ENCODE assay signal across 30 cellular contexts in genomic region chr12:12745576-12746211, GRCh38. TPM values are rescaled to one million over a fixed set of nuclear protein-coding genes. Genes with fewer than 3 reads are reported as not detected.
DNase-seq lines count a peak whose midpoint lies in the region; ATAC-seq, FAIRE-seq and TF ChIP-seq lines count a peak whose summit lies in the region.
"Had no signal": no experiment of that assay in that cellular context is flagged by ENCODE, and none has a peak within 500 bp of the region (broad histone marks: within the 10 kb centered on the region; RNA-seq: fewer than 3 reads in every experiment).

No MANE protein-coding gene starts in this region.

- FAIRE-seq in GM12892 (lab: Jason Lieb, UNC): no peak
- FAIRE-seq: G401.6, K562, pancreas had no signal

- no peak for TF ChIP-seq POLR2A in GM12892 (IDR thresholded peaks at IDR 0.05; ENCODE audit: low read depth, low read length)

- H3K36me3 ChIP-seq in HEK293 (ENCODE audit: control insufficient read depth in 2 of 2, insufficient read depth in 1 of 2, low read length in 2 of 2): no peaks in the 10 kb centered on the region; a peak in 1 of 3 replicates
- H3K36me3 ChIP-seq: gastrocnemius medialis, pancreas, right lobe of liver, upper lobe of right lung had no signal

- POLR2A ChIA-PET in HEK293 (lab: Yijun Ruan, JAX): interaction anchor here (1.0 kb wide), 1 partner anchor 478 kb away, joined by 3 read pairs; the partner anchor contains the start of gene LRP6

- H3K36me3 Mint-ChIP-seq in brain: peaks cover 4% of the 10 kb centered on the region
- H3K36me3 Mint-ChIP-seq: natural killer cell had no signal

- H3K27ac ChIP-seq in HEK293 (ENCODE audit: extremely low read depth, low read depth, low read length): no peak overlapping the region
- H3K27ac ChIP-seq: BLaER1 treated with 17β-estradiol and CSF1 and Interleukin-3, amounts not matched to agents 10 nM and 100 nM; gastrocnemius medialis; pancreas; right lobe of liver; upper lobe of right lung had no signal

- TF ChIP-seq CTCF in HEK293 (tag by site-specific recombination; IDR thresholded peaks at IDR 0.05): no peak
- TF ChIP-seq CTCF in brain (conservative IDR thresholded peaks at IDR 0.05): no peak
- TF ChIP-seq CTCF in GM10266 (IDR thresholded peaks at IDR 0.05; ENCODE audit: control insufficient read depth, insufficient read depth, low read depth, missing control alignments): no peak

- peak overlapping the region in 3 of 5 experiments; percentile 20 to 80 (median 47) for H3K27ac Mint-ChIP-seq in brain
- H3K27ac Mint-ChIP-seq: activated naive CD4-positive, alpha-beta T cell treated with anti-CD3 and anti-CD28 coated beads for 36 hours; memory B cell; natural killer cell; T-cell had no signal

- no peaks in the 10 kb centered on the region for H3K27me3 Mint-ChIP-seq in brain
- H3K27me3 Mint-ChIP-seq: memory B cell, T-cell had no signal

- H3K9me3 ChIP-seq in HEK293 (ENCODE audit: control insufficient read depth, insufficient read depth, low read depth, low read length): no peaks in the 10 kb centered on the region
- H3K9me3 ChIP-seq: gastrocnemius medialis, pancreas, right lobe of liver, upper lobe of right lung had no signal

- no peak overlapping the region for H3K4me3 ChIP-seq in HEK293 (ENCODE audit: low read depth, low read length)
- H3K4me3 ChIP-seq: BLaER1 treated with 17β-estradiol and CSF1 and Interleukin-3, amounts not matched to agents 10 nM and 100 nM; gastrocnemius medialis; K562; pancreas; right lobe of liver; upper lobe of right lung had no signal

- H3K4me3 Mint-ChIP-seq in brain: no peak overlapping the region
- H3K4me3 Mint-ChIP-seq: activated naive CD4-positive, alpha-beta T cell treated with anti-CD3 and anti-CD28 coated beads for 36 hours; activated T-cell treated with anti-CD3 and anti-CD28 coated beads, Interleukin-2, amount 50 U/mL, for 4 hours; memory B cell; natural killer cell; T-cell had no signal

- peaks cover 0 to 2% (median 0%) of the 10 kb centered on the region in 5 experiments for H3K9me3 Mint-ChIP-seq in brain
- H3K9me3 Mint-ChIP-seq: activated naive CD4-positive, alpha-beta T cell treated with anti-CD3 and anti-CD28 coated beads for 36 hours; activated T-cell treated with anti-CD3 and anti-CD28 coated beads, Interleukin-2, amount 50 U/mL, for 4 hours; memory B cell; natural killer cell; T-cell had no signal

- H3K4me1 ChIP-seq in HEK293 (ENCODE audit: control insufficient read depth, insufficient read depth, low read length): peaks cover 28% of the 10 kb centered on the region
- H3K4me1 ChIP-seq: pancreas, right lobe of liver had no signal

- DNase-seq in D341Med (ENCODE audit: low spot score) (peak; percentile 73), myocyte (ENCODE audit: low read depth) (peak; percentile 36), GM12892 (ENCODE audit: insufficient read length) (no peak), GM10266 (ENCODE audit: extremely low spot score) (no peak), activated gamma-delta T cell (lab: John Stamatoyannopoulos, UW) (no peak)
- DNase-seq: activated CD4-positive, CD25-positive, alpha-beta regulatory T cell treated with anti-CD3 and anti-CD28 coated beads, Interleukin-2, amount 50 U/mL, for 72 hours; activated naive CD4-positive, alpha-beta T cell treated with anti-CD3 and anti-CD28 coated beads for 36 hours; activated T-cell treated with anti-CD3 and anti-CD28 coated beads, Interleukin-2, amount 50 U/mL, for 4 hours; amygdala; gastrocnemius medialis; H7; kidney glomerular epithelial cell; MV-4-11; natural killer cell; NCI-H1694; NCI-H2171; NCI-H748 treated with DMSO at 0.1 percent for 48 hours; pancreas; right lobe of liver; SHP77 treated with DMSO at 0.1 percent for 48 hours; T-cell; upper lobe of right lung had no signal

- CTCF ChIA-PET in HEK293 (lab: Yijun Ruan, JAX): interaction anchor here (0.7 to 4.4 kb wide), 3 partner anchors 9 to 91 kb away, joined by 3 to 36 read pairs (median 5); no protein-coding TSS in a partner anchor

- H3K4me1 Mint-ChIP-seq in brain: peaks cover 49% of the 10 kb centered on the region

- ATAC-seq in GM19467 (IDR thresholded peaks at IDR 0.05; ENCODE audit: unreplicated experiment): no peak
- ATAC-seq: activated T-cell treated with anti-CD3 and anti-CD28 coated beads, Interleukin-2, amount 50 U/mL, for 4 hours; gastrocnemius medialis; K562; natural killer cell; pancreas; right lobe of liver; T-cell; upper lobe of right lung had no signal

TF ChIP-seq in HEK293, 187 proteins besides CTCF, POLR2A, EP300 and RAD21:
- TF ChIP-seq, protein P1, sequence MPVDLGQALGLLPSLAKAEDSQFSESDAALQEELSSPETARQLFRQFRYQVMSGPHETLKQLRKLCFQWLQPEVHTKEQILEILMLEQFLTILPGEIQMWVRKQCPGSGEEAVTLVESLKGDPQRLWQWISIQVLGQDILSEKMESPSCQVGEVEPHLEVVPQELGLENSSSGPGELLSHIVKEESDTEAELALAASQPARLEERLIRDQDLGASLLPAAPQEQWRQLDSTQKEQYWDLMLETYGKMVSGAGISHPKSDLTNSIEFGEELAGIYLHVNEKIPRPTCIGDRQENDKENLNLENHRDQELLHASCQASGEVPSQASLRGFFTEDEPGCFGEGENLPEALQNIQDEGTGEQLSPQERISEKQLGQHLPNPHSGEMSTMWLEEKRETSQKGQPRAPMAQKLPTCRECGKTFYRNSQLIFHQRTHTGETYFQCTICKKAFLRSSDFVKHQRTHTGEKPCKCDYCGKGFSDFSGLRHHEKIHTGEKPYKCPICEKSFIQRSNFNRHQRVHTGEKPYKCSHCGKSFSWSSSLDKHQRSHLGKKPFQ (tag by site-specific recombination; IDR thresholded peaks at IDR 0.05): 0 out of 2 replicates have a peak, but pooled peaks have one; percentile 22
- TF ChIP-seq, protein P2, sequence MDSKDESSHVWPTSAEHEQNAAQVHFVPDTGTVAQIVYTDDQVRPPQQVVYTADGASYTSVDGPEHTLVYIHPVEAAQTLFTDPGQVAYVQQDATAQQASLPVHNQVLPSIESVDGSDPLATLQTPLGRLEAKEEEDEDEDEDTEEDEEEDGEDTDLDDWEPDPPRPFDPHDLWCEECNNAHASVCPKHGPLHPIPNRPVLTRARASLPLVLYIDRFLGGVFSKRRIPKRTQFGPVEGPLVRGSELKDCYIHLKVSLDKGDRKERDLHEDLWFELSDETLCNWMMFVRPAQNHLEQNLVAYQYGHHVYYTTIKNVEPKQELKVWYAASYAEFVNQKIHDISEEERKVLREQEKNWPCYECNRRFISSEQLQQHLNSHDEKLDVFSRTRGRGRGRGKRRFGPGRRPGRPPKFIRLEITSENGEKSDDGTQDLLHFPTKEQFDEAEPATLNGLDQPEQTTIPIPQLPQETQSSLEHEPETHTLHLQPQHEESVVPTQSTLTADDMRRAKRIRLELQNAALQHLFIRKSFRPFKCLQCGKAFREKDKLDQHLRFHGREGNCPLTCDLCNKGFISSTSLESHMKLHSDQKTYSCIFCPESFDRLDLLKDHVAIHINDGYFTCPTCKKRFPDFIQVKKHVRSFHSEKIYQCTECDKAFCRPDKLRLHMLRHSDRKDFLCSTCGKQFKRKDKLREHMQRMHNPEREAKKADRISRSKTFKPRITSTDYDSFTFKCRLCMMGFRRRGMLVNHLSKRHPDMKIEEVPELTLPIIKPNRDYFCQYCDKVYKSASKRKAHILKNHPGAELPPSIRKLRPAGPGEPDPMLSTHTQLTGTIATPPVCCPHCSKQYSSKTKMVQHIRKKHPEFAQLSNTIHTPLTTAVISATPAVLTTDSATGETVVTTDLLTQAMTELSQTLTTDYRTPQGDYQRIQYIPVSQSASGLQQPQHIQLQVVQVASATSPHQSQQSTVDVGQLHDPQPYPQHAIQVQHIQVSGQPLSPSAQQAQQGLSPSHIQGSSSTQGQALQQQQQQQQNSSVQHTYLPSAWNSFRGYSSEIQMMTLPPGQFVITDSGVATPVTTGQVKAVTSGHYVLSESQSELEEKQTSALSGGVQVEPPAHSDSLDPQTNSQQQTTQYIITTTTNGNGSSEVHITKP (tag by site-specific recombination; IDR thresholded peaks at IDR 0.05): peak; percentile 68
- TF ChIP-seq ZNF544 (tag by site-specific recombination; IDR thresholded peaks at IDR 0.05): no peak
- no peak for TF ChIP-seq ZNF324 (tag by site-specific recombination; IDR thresholded peaks at IDR 0.05)
- no peak for TF ChIP-seq SP7 (tag by site-specific recombination; IDR thresholded peaks at IDR 0.05)
- peak; percentile 49 for TF ChIP-seq SCRT2 (tag by site-specific recombination; IDR thresholded peaks at IDR 0.05)
- TF ChIP-seq ZNF521 (tag by site-specific recombination; IDR thresholded peaks at IDR 0.05): no peak

RNA-seq across cellular contexts. Expression of gene CDKN1B, which starts 28.5 kb away (rescaled TPM):
- polyA plus RNA-seq in brain (ENCODE audit: insufficient read depth, low read depth, low replicate concordance): 81.4 TPM
- total RNA-seq in myocyte: 40.4 and 41.4 TPM in 2 replicates
- 15.6 TPM for polyA plus RNA-seq in myocyte (2012)
- 15.1 TPM for polyA plus RNA-seq in GM12892 (2012; ENCODE audit: missing spikeins)

RNA-seq across cellular contexts. Expression of gene APOLD1, which starts 39.8 kb away (rescaled TPM):
- polyA plus RNA-seq in brain (ENCODE audit: insufficient read depth, low read depth, low replicate concordance): 23.9 TPM
- 5.1 and 6.4 TPM in 2 replicates for total RNA-seq in myocyte
- polyA plus RNA-seq in myocyte (2012): 1.8 TPM
- 2.6 TPM for polyA plus RNA-seq in GM12892 (2012; ENCODE audit: missing spikeins)

RNA-seq across cellular contexts. Expression of gene GPR19, which starts 49.7 kb away (rescaled TPM):
- polyA plus RNA-seq in brain (ENCODE audit: insufficient read depth, low read depth, low replicate concordance): 11.3 TPM
- total RNA-seq in myocyte: not detected in 2 replicates
- polyA plus RNA-seq in myocyte (2012): not detected
- 1.3 TPM for polyA plus RNA-seq in GM12892 (2012; ENCODE audit: missing spikeins)
- total RNA-seq: chondrocyte, gastrocnemius medialis, upper lobe of right lung had no signal

Comparison
In these comparisons a context has a peak if more than half of its experiments do, and no peak if none do; other contexts are left out.
1. DNase-seq: peak in D341Med (single experiment) and myocyte (single experiment); none in GM12892 (single experiment), GM10266 (single experiment) and activated gamma-delta T cell (single experiment).